ENCODE assay signal across 8 cellular contexts in genomic region chr3:4633078-4634004, GRCh38.
DNase-seq lines count a peak whose midpoint lies in the region; ATAC-seq and TF ChIP-seq lines count a peak whose summit lies in the region.

No MANE protein-coding gene starts in this region.

- intact Hi-C loops in heart right ventricle (cut with DNase I), result loop anchor here (1.0 to 10.0 kb wide), 7 partner anchors 139 to 283 kb away; partner anchors contain the start of genes ITPR1 (in 7 of the 10) and SUMF1 (in 2 of the 10)

- H3K4me1 ChIP-seq in heart right ventricle, result peaks cover 0 to 8% (median 0%) of the 10 kb centered on the region in 9 donors

- DNase-seq in AML-193 (lab: John Stamatoyannopoulos, UW) (peak; percentile 85 to 92), GM13976 (ENCODE audit: low spot score) (peak; percentile 73), NCI-H2227 treated with DMSO at 0.1 percent for 48 hours (lab: John Stamatoyannopoulos, UW) (peak; percentile 66), heart right ventricle (peak in 1 of 2 donors; percentile 24), retina (peak; percentile 56), COLO668 (lab: John Stamatoyannopoulos, UW; ENCODE audit: unreplicated experiment) (no peak)

- peak; percentile 63 for ATAC-seq in HG02943 (IDR thresholded peaks at IDR 0.05; ENCODE audit: low read depth, unreplicated experiment)
- ATAC-seq in activated T-helper 17 cell treated with anti-CD3 and anti-CD28 coated beads, Interleukin-2, amount 50 U/mL, for 72 hours (replicated peaks), result peak; percentile 52
- peak in 6 of 8 donors; percentile 42 to 88 (median 76) for ATAC-seq in heart right ventricle

- peak overlapping the region in 1 of 10 donors; percentile 1 for H3K27ac ChIP-seq in heart right ventricle

- H3K4me3 ChIP-seq in heart right ventricle, result no peak overlapping the region

- H3K27me3 ChIP-seq in heart right ventricle, result no peaks in the 10 kb centered on the region

- peak; percentile 48 for TF ChIP-seq CTCF in GM13976 (IDR thresholded peaks at IDR 0.05; ENCODE audit: borderline replicate concordance, control extremely low read depth, extremely low read depth, insufficient read depth, missing control alignments)
- peak; percentile 81 to 93 (median 88) for TF ChIP-seq CTCF in heart right ventricle (IDR thresholded peaks at IDR 0.05)

- in situ Hi-C loops in GM13976 (cut with MboI; ENCODE audit: low sequenced_read_pairs, unreplicated experiment), result no loop called here

- WGBS in heart right ventricle, 2 donors, result 73 to 78% methylated on average over 10 of the region's 10 CpGs

- H3K36me3 Mint-ChIP-seq in activated T-helper 17 cell treated with anti-CD3 and anti-CD28 coated beads, Interleukin-2, amount 50 U/mL, for 72 hours (ENCODE audit: low read depth), result peaks cover 6% of the 10 kb centered on the region

- H3K4me1 Mint-ChIP-seq in activated T-helper 17 cell treated with anti-CD3 and anti-CD28 coated beads, Interleukin-2, amount 50 U/mL, for 72 hours, result peaks cover 7% of the 10 kb centered on the region

- no peak overlapping the region for H3K4me3 Mint-ChIP-seq in activated T-helper 17 cell treated with anti-CD3 and anti-CD28 coated beads, Interleukin-2, amount 50 U/mL, for 72 hours

- H3K9me3 ChIP-seq in heart right ventricle, result no peaks in the 10 kb centered on the region

- H3K36me3 ChIP-seq in heart right ventricle, result peaks cover 0 to 18% (median 0%) of the 10 kb centered on the region in 9 donors

- H3K9me3 Mint-ChIP-seq in activated T-helper 17 cell treated with anti-CD3 and anti-CD28 coated beads, Interleukin-2, amount 50 U/mL, for 72 hours, result no peaks in the 10 kb centered on the region

- no peak overlapping the region for H3K27ac Mint-ChIP-seq in activated T-helper 17 cell treated with anti-CD3 and anti-CD28 coated beads, Interleukin-2, amount 50 U/mL, for 72 hours

- H3K27me3 Mint-ChIP-seq in activated T-helper 17 cell treated with anti-CD3 and anti-CD28 coated beads, Interleukin-2, amount 50 U/mL, for 72 hours, result no peaks in the 10 kb centered on the region
